12 cellular contexts compared by ENCODE assay signal in the genomic region with DNA sequence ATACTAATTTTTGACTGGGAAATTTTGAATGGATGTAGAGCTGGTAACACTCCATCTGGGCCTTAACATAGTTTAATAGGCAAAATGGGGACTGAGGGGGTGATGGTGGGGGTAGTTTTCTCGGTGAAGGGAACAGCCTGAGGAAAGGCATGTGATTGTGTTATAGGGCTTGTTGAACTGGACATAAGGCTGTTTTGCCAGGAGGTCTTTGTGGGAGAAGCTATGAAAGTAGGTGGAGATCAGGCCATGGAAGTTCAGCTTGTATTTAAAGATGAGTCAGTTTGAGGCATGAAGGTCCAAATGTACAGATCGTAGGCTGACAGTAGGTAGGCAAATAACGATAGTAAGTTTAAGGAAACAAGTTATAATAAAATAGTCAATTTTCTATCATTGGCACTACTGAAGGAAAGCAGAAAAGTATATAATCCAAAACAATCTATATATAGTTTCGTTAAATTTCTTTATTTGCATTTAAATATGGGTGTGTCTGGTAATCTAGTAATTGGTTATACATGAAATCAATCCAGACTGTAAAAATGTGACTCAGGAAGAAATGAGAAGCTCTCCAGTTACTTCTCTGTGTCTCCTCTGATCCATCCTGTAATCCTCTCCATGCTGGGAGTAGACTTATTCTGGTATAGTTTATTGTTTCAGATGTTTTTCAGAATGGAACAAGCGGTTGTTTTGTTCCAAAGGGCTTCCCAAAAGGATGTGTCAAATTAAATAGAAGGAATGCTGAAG. TPM values are rescaled to one million over a fixed set of nuclear protein-coding genes. Genes with fewer than 3 reads are reported as not detected.
DNase-seq lines count a peak whose midpoint lies in the region; ATAC-seq lines count a peak whose summit lies in the region.
"Had no signal": no experiment of that assay in that cellular context is flagged by ENCODE, and none has a peak within 500 bp of the region (broad histone marks: within the 10 kb centered on the region; RNA-seq: fewer than 3 reads in every experiment).

No MANE protein-coding gene starts in this region.

- no peak overlapping the region for H3K4me3 ChIP-seq in CD4-positive, alpha-beta memory T cell (ENCODE audit: low read length in 2 of 2)
- peak overlapping the region; percentile 86 for H3K4me3 ChIP-seq in GM23248
- H3K4me3 ChIP-seq: thoracic aorta had no signal

- 73 to 81% methylated on average over 5 of the region's 5 CpGs for WGBS in GM23248 (ENCODE audit: low coverage in 1 of 2, low lambda C conversion rate in 2 of 2, missing lambda C conversion rate in 2 of 2), 2 experiments

- peak overlapping the region in 6 of 8 donors; percentile 8 to 59 (median 38) for H3K4me3 Mint-ChIP-seq in CD4-positive, alpha-beta memory T cell
- H3K4me3 Mint-ChIP-seq in activated naive CD8-positive, alpha-beta T cell treated with anti-CD3 and anti-CD28 coated beads, Interleukin-2, amount 10 ng/mL, durations not matched to agents 7 days and 5 days = peak overlapping the region; percentile 36
- H3K4me3 Mint-ChIP-seq in naive B cell = peak overlapping the region; percentile 23 to 95 (median 67)

- in situ Hi-C loops in GM23248 (cut with MboI) = no loop called here

- ATAC-seq in activated naive CD8-positive, alpha-beta T cell treated with anti-CD3 and anti-CD28 coated beads, Interleukin-2, amount 10 ng/mL, durations not matched to agents 7 days and 5 days (ENCODE audit: low read depth) = no peak
- ATAC-seq in naive B cell (ENCODE audit: low read depth in 2 of 2) = no peak
- ATAC-seq in GM21423 (IDR thresholded peaks at IDR 0.05; ENCODE audit: unreplicated experiment) = no peak
- ATAC-seq in HG02763 (IDR thresholded peaks at IDR 0.05; ENCODE audit: unreplicated experiment) = no peak
- no peak for ATAC-seq in GM19395 (IDR thresholded peaks at IDR 0.05; ENCODE audit: unreplicated experiment)
- ATAC-seq: esophagus mucosa had no signal

- no peaks in the 10 kb centered on the region for H3K9me2 ChIP-seq in GM23248 (ENCODE audit: insufficient read depth)

- peak overlapping the region; percentile 87 for H3K4me2 ChIP-seq in GM23248 (ENCODE audit: unreplicated experiment)

- peaks cover 27% of the 10 kb centered on the region for H3F3A ChIP-seq in GM23248 (ENCODE audit: insufficient read depth)

- H3K36me3 ChIP-seq in CD4-positive, alpha-beta memory T cell (ENCODE audit: insufficient read depth, low read length) = no peaks in the 10 kb centered on the region
- H3K36me3 ChIP-seq in GM23248 (ENCODE audit: low read depth) = no peaks in the 10 kb centered on the region
- H3K36me3 ChIP-seq: thoracic aorta had no signal

- H3K36me3 Mint-ChIP-seq in CD4-positive, alpha-beta memory T cell = peaks cover 0 to 9% of the 10 kb centered on the region in 2 donors
- H3K36me3 Mint-ChIP-seq in activated naive CD8-positive, alpha-beta T cell treated with anti-CD3 and anti-CD28 coated beads, Interleukin-2, amount 10 ng/mL, durations not matched to agents 7 days and 5 days = peaks cover 10% of the 10 kb centered on the region
- no peaks in the 10 kb centered on the region for H3K36me3 Mint-ChIP-seq in naive B cell

- no peak overlapping the region for H3K9ac ChIP-seq in GM23248

- POLR2A ChIA-PET in CD4-positive, alpha-beta memory T cell (lab: Charles Lee; ENCODE audit: partially characterized antibody) = interaction anchor here (10.4 kb wide), 1 partner anchor 92 kb away, joined by 181 read pairs; the partner anchor contains the start of gene CEP120
- POLR2A ChIA-PET in activated naive CD8-positive, alpha-beta T cell treated with anti-CD3 and anti-CD28 coated beads, Interleukin-2, amount 10 ng/mL, durations not matched to agents 7 days and 5 days (lab: Charles Lee) = interaction anchor here (6.9 kb wide), 1 partner anchor 92 kb away, joined by 67 read pairs; the partner anchor contains the start of gene CEP120

- no peaks in the 10 kb centered on the region for H3K9me3 Mint-ChIP-seq in CD4-positive, alpha-beta memory T cell
- H3K9me3 Mint-ChIP-seq in activated naive CD8-positive, alpha-beta T cell treated with anti-CD3 and anti-CD28 coated beads, Interleukin-2, amount 10 ng/mL, durations not matched to agents 7 days and 5 days = no peaks in the 10 kb centered on the region
- peaks cover 0 to 3% (median 0%) of the 10 kb centered on the region in 7 donors for H3K9me3 Mint-ChIP-seq in naive B cell

- peak overlapping the region; percentile 10 to 90 (median 77) for H3K27ac Mint-ChIP-seq in CD4-positive, alpha-beta memory T cell
- peak overlapping the region; percentile 7 for H3K27ac Mint-ChIP-seq in activated naive CD8-positive, alpha-beta T cell treated with anti-CD3 and anti-CD28 coated beads, Interleukin-2, amount 10 ng/mL, durations not matched to agents 7 days and 5 days
- peak overlapping the region; percentile 6 to 97 (median 60) for H3K27ac Mint-ChIP-seq in naive B cell

- no peaks in the 10 kb centered on the region for H3K9me3 ChIP-seq in CD4-positive, alpha-beta memory T cell (ENCODE audit: control insufficient read depth in 1 of 2, low read length in 2 of 2)
- H3K9me3 ChIP-seq in GM23248 (ENCODE audit: low read depth) = no peaks in the 10 kb centered on the region
- H3K9me3 ChIP-seq: thoracic aorta had no signal

- H3K27me3 Mint-ChIP-seq in CD4-positive, alpha-beta memory T cell = no peaks in the 10 kb centered on the region
- H3K27me3 Mint-ChIP-seq in activated naive CD8-positive, alpha-beta T cell treated with anti-CD3 and anti-CD28 coated beads, Interleukin-2, amount 10 ng/mL, durations not matched to agents 7 days and 5 days = no peaks in the 10 kb centered on the region
- H3K27me3 Mint-ChIP-seq in naive B cell = no peaks in the 10 kb centered on the region

- H3K27ac ChIP-seq in CD4-positive, alpha-beta memory T cell (ENCODE audit: low read depth, low read length) = no peak overlapping the region
- peak overlapping the region; percentile 25 for H3K27ac ChIP-seq in GM23248
- H3K27ac ChIP-seq: thoracic aorta had no signal

- intact Hi-C loops in CD4-positive, alpha-beta memory T cell (cut with micrococcal nuclease) = loop anchor here (5.0 to 10.0 kb wide), 3 partner anchors 98 to 1552 kb away; partner anchors contain the start of genes SNX24 and SRFBP1

- peaks cover 55% of the 10 kb centered on the region for H3K4me1 ChIP-seq in CD4-positive, alpha-beta memory T cell (ENCODE audit: insufficient read depth, low read length)
- peaks cover 25% of the 10 kb centered on the region for H3K4me1 ChIP-seq in GM23248 (ENCODE audit: insufficient read depth)

- H2AFZ ChIP-seq in GM23248 = no peak overlapping the region

- H3K4me1 Mint-ChIP-seq in CD4-positive, alpha-beta memory T cell = peaks cover 40 to 76% (median 56%) of the 10 kb centered on the region in 4 donors
- peaks cover 53% of the 10 kb centered on the region for H3K4me1 Mint-ChIP-seq in activated naive CD8-positive, alpha-beta T cell treated with anti-CD3 and anti-CD28 coated beads, Interleukin-2, amount 10 ng/mL, durations not matched to agents 7 days and 5 days
- peaks cover 56 to 76% (median 75%) of the 10 kb centered on the region in 3 donors for H3K4me1 Mint-ChIP-seq in naive B cell

- CTCF ChIA-PET in CD4-positive, alpha-beta memory T cell (lab: Charles Lee; ENCODE audit: partially characterized antibody) = interaction anchor here (1.0 to 2.7 kb wide), 3 partner anchors 8 to 100 kb away, joined by 3 to 20 read pairs (median 3); partner anchors contain the start of gene CEP120

- no peak for DNase-seq in CD4-positive, alpha-beta memory T cell
- DNase-seq in GM23248 (peak; percentile 34), naive B cell (no peak), RPMI8226 (no peak)
- DNase-seq in activated naive CD8-positive, alpha-beta T cell treated with anti-CD3 and anti-CD28 coated beads, Interleukin-2, amount 10 ng/mL, durations not matched to agents 7 days and 5 days = no peak
- DNase-seq: central memory CD4-positive, alpha-beta T cell; midbrain had no signal

- H3K27me3 ChIP-seq in CD4-positive, alpha-beta memory T cell (ENCODE audit: insufficient read depth, low read length) = no peaks in the 10 kb centered on the region
- no peaks in the 10 kb centered on the region for H3K27me3 ChIP-seq in GM23248 (replicated peaks; ENCODE audit: insufficient read depth)

- H4K20me1 ChIP-seq in GM23248 (ENCODE audit: insufficient read depth) = peaks cover 23% of the 10 kb centered on the region

- H3K79me2 ChIP-seq in GM23248 (ENCODE audit: insufficient read depth) = peaks cover 72% of the 10 kb centered on the region

RNA-seq across cellular contexts. Expression of gene CSNK1G3, which starts 2.8 kb away (rescaled TPM):
- 10 to 100 TPM; 86.5 to 93.0 TPM for total RNA-seq in CD4-positive, alpha-beta memory T cell
- 10 to 100 TPM; 23.2 to 26.4 TPM for polyA plus RNA-seq in CD4-positive, alpha-beta memory T cell
- 63.2 and 79.9 TPM in 2 replicates for total RNA-seq in GM23248 (2014; rRNA removed; shearing (Covaris generic))
- 29.5 and 37.4 TPM in 2 replicates for polyA plus RNA-seq in GM23248 (2016; fragmentation: Nextera tagmentation; extraction: Ambion mirVana)
- total RNA-seq in activated naive CD8-positive, alpha-beta T cell treated with anti-CD3 and anti-CD28 coated beads, Interleukin-2, amount 10 ng/mL, durations not matched to agents 7 days and 5 days = 10 to 100 TPM; 53.4 to 60.3 TPM
- polyA plus RNA-seq in naive B cell (ENCODE audit: low read depth in 6 of 6) = 100 to 1,000 TPM in 4 of 6 donors, 10 to 100 TPM in 2; 92.2 to 123 (median 109) TPM

Comparison
In these comparisons a context has a peak if more than half of its experiments do, and no peak if none do; other contexts are left out.
1. H3K27ac Mint-ChIP-seq: peak in every context shown above with its lines; median percentile 77 in CD4-positive, alpha-beta memory T cell; 60 in naive B cell; 7 in activated naive CD8-positive, alpha-beta T cell treated with anti-CD3 and anti-CD28 coated beads, Interleukin-2, amount 10 ng/mL, durations not matched to agents 7 days and 5 days.